Comparison of ENCODE assay signal across 1 cellular context in the genomic region with DNA sequence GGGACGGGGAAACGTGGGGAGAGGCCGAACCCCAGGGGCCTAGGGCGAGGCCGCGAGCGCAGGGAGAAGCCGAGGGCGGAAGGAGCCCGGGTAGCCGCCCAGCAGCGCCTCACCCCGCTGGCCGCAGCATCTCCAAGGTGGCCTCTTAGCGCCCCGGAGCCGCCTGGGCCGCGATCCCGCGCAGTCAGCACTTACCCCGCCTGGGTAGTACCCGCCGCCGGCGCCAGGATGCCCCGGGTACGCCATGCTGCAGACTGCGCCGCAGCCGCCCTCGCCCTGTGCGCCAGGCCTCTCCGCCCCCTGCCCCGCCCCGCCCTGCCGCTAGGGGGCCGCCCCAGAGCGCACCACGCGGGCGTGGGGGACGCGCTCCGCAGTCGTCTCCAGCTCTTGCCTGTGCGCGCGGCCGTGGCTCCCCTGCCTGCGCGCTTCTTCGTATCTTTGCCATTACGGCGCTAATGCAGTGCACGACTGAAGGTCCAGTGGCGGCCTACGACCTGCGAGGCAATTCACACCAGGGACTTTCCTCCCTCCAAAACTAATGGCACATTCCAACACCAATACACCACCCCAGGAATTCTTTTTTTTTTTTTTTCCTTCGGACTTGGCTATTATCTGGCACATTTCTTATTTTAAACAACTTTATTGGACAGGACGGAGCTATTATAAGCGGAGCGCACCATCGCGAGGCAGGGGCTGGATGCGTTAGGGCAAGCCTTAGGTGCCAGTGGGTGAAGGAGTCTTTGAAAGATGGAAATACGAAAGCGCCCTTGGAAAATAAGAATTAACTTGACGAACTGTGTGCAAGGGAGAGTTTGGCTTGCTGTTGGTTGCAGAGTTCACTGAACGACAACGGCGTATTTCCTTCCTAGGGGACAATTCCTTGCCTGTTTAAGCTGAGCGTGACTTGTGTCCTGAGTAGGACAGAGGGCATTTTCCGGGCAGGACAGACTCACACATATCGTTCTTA.
TF ChIP-seq lines count a peak whose summit lies in the region.

A gene with protein sequence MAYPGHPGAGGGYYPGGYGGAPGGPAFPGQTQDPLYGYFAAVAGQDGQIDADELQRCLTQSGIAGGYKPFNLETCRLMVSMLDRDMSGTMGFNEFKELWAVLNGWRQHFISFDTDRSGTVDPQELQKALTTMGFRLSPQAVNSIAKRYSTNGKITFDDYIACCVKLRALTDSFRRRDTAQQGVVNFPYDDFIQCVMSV (minus strand): TSS at position 258 of the 967 bp plus-strand sequence. CDS start 12 bp downstream, at position 246.

TF ChIP-seq in GM12878, 131 proteins besides CTCF, POLR2A, EP300 and RAD21 (continued from another document and continues in another):
- TF ChIP-seq, protein P1, sequence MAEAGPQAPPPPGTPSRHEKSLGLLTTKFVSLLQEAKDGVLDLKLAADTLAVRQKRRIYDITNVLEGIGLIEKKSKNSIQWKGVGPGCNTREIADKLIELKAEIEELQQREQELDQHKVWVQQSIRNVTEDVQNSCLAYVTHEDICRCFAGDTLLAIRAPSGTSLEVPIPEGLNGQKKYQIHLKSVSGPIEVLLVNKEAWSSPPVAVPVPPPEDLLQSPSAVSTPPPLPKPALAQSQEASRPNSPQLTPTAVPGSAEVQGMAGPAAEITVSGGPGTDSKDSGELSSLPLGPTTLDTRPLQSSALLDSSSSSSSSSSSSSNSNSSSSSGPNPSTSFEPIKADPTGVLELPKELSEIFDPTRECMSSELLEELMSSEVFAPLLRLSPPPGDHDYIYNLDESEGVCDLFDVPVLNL (IDR thresholded peaks at IDR 0.05; ENCODE audit: low read depth, low read length), result 0 out of 2 replicates have a peak, but pooled peaks have one; percentile 9
- TF ChIP-seq, protein P2, sequence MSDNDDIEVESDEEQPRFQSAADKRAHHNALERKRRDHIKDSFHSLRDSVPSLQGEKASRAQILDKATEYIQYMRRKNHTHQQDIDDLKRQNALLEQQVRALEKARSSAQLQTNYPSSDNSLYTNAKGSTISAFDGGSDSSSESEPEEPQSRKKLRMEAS (IDR thresholded peaks at IDR 0.05; ENCODE audit: low read depth, low read length), result 0 out of 2 replicates have a peak, but pooled peaks have one; percentile 54
- TF ChIP-seq RB1 (IDR thresholded peaks at IDR 0.05; ENCODE audit: borderline replicate concordance) (0 out of 2 replicates have a peak, but pooled peaks have one; percentile 88), EGR1 (IDR thresholded peaks at IDR 0.05; ENCODE audit: borderline replicate concordance in 1 of 2, low read depth in 2 of 2, low read length in 2 of 2) (peak in 1 of 2 experiments; percentile 71; a peak in 2 of 3 replicates), YBX1 (IDR thresholded peaks at IDR 0.05) (no peak), MTA3 (IDR thresholded peaks at IDR 0.05; ENCODE audit: borderline replicate concordance, low read length) (no peak), CREM (IDR thresholded peaks at IDR 0.05; ENCODE audit: low read depth) (0 out of 2 replicates have a peak, but pooled peaks have one; percentile 22), MEF2B (IDR thresholded peaks at IDR 0.05; ENCODE audit: partially characterized antibody, poor library complexity, severe bottlenecking) (no peak), ZNF384 (IDR thresholded peaks at IDR 0.05; ENCODE audit: borderline replicate concordance, low read depth, low read length) (peak; percentile 90), ZNF217 (IDR thresholded peaks at IDR 0.05) (peak; percentile 66; the same call in 1 of the 2 replicates), SIN3A (IDR thresholded peaks at IDR 0.05; ENCODE audit: low read depth, low read length) (0 out of 2 replicates have a peak, but pooled peaks have one; percentile 41), SMARCA5 (IDR thresholded peaks at IDR 0.05) (peak; percentile 85), KDM1A (IDR thresholded peaks at IDR 0.05; ENCODE audit: borderline replicate concordance) (no peak), JUNB (IDR thresholded peaks at IDR 0.05) (no peak), POLR2AphosphoS5 (IDR thresholded peaks at IDR 0.05; ENCODE audit: low read length) (peak; percentile 89), ZNF274 (IDR thresholded peaks at IDR 0.05; ENCODE audit: insufficient read depth, insufficient read length) (no peak), SPI1 (IDR thresholded peaks at IDR 0.05; ENCODE audit: borderline replicate concordance, insufficient read depth, low read depth, low read length) (no peak), TARDBP (IDR thresholded peaks at IDR 0.05; ENCODE audit: borderline replicate concordance) (no peak), FOXK2 (IDR thresholded peaks at IDR 0.05) (peak; percentile 97), MYB (IDR thresholded peaks at IDR 0.05; ENCODE audit: borderline replicate concordance, low read depth, low read length) (no peak), HDGF (IDR thresholded peaks at IDR 0.05) (no peak), CHD4 (IDR thresholded peaks at IDR 0.05) (no peak), CHD2 (IDR thresholded peaks at IDR 0.05; ENCODE audit: borderline replicate concordance, low read depth, low read length) (0 out of 2 replicates have a peak, but pooled peaks have one; percentile 42), KLF5 (IDR thresholded peaks at IDR 0.05; ENCODE audit: partially characterized antibody) (peak; percentile 99), NR2F1 (conservative IDR thresholded peaks at IDR 0.05) (peak; percentile 78), RCOR1 (conservative IDR thresholded peaks at IDR 0.05; ENCODE audit: low read depth, low read length) (0 out of 2 replicates have a peak, but pooled peaks have one; percentile 39), CHD1 (IDR thresholded peaks at IDR 0.05; ENCODE audit: low read depth, low read length) (peak; percentile 98), HDAC2 (IDR thresholded peaks at IDR 0.05) (no peak), HCFC1 (IDR thresholded peaks at IDR 0.05; ENCODE audit: low read length) (peak; percentile 9), MTA2 (IDR thresholded peaks at IDR 0.05; ENCODE audit: low read depth) (no peak), STAT1 (conservative IDR thresholded peaks at IDR 0.05) (0 out of 2 replicates have a peak, but pooled peaks have one; percentile 50), WRNIP1 (IDR thresholded peaks at IDR 0.05; ENCODE audit: borderline replicate concordance, low read depth, low read length) (no peak), RBBP5 (conservative IDR thresholded peaks at IDR 0.05) (no peak)
- TF ChIP-seq, protein P3, sequence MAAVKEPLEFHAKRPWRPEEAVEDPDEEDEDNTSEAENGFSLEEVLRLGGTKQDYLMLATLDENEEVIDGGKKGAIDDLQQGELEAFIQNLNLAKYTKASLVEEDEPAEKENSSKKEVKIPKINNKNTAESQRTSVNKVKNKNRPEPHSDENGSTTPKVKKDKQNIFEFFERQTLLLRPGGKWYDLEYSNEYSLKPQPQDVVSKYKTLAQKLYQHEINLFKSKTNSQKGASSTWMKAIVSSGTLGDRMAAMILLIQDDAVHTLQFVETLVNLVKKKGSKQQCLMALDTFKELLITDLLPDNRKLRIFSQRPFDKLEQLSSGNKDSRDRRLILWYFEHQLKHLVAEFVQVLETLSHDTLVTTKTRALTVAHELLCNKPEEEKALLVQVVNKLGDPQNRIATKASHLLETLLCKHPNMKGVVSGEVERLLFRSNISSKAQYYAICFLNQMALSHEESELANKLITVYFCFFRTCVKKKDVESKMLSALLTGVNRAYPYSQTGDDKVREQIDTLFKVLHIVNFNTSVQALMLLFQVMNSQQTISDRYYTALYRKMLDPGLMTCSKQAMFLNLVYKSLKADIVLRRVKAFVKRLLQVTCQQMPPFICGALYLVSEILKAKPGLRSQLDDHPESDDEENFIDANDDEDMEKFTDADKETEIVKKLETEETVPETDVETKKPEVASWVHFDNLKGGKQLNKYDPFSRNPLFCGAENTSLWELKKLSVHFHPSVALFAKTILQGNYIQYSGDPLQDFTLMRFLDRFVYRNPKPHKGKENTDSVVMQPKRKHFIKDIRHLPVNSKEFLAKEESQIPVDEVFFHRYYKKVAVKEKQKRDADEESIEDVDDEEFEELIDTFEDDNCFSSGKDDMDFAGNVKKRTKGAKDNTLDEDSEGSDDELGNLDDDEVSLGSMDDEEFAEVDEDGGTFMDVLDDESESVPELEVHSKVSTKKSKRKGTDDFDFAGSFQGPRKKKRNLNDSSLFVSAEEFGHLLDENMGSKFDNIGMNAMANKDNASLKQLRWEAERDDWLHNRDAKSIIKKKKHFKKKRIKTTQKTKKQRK (IDR thresholded peaks at IDR 0.05; ENCODE audit: low read depth, low read length), result no peak
- TF ChIP-seq, protein P4, sequence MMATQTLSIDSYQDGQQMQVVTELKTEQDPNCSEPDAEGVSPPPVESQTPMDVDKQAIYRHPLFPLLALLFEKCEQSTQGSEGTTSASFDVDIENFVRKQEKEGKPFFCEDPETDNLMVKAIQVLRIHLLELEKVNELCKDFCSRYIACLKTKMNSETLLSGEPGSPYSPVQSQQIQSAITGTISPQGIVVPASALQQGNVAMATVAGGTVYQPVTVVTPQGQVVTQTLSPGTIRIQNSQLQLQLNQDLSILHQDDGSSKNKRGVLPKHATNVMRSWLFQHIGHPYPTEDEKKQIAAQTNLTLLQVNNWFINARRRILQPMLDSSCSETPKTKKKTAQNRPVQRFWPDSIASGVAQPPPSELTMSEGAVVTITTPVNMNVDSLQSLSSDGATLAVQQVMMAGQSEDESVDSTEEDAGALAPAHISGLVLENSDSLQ (IDR thresholded peaks at IDR 0.05), result no peak
- TF ChIP-seq, protein P5, sequence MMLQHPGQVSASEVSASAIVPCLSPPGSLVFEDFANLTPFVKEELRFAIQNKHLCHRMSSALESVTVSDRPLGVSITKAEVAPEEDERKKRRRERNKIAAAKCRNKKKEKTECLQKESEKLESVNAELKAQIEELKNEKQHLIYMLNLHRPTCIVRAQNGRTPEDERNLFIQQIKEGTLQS (IDR thresholded peaks at IDR 0.05; ENCODE audit: borderline replicate concordance, extremely low read depth, low read depth, low read length), result no peak
- TF ChIP-seq, protein P6, sequence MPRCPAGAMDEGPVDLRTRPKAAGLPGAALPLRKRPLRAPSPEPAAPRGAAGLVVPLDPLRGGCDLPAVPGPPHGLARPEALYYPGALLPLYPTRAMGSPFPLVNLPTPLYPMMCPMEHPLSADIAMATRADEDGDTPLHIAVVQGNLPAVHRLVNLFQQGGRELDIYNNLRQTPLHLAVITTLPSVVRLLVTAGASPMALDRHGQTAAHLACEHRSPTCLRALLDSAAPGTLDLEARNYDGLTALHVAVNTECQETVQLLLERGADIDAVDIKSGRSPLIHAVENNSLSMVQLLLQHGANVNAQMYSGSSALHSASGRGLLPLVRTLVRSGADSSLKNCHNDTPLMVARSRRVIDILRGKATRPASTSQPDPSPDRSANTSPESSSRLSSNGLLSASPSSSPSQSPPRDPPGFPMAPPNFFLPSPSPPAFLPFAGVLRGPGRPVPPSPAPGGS (IDR thresholded peaks at IDR 0.05; ENCODE audit: borderline replicate concordance, insufficient read depth, low read depth, low read length, poor library complexity, severe bottlenecking), result no peak
- TF ChIP-seq, protein P7, sequence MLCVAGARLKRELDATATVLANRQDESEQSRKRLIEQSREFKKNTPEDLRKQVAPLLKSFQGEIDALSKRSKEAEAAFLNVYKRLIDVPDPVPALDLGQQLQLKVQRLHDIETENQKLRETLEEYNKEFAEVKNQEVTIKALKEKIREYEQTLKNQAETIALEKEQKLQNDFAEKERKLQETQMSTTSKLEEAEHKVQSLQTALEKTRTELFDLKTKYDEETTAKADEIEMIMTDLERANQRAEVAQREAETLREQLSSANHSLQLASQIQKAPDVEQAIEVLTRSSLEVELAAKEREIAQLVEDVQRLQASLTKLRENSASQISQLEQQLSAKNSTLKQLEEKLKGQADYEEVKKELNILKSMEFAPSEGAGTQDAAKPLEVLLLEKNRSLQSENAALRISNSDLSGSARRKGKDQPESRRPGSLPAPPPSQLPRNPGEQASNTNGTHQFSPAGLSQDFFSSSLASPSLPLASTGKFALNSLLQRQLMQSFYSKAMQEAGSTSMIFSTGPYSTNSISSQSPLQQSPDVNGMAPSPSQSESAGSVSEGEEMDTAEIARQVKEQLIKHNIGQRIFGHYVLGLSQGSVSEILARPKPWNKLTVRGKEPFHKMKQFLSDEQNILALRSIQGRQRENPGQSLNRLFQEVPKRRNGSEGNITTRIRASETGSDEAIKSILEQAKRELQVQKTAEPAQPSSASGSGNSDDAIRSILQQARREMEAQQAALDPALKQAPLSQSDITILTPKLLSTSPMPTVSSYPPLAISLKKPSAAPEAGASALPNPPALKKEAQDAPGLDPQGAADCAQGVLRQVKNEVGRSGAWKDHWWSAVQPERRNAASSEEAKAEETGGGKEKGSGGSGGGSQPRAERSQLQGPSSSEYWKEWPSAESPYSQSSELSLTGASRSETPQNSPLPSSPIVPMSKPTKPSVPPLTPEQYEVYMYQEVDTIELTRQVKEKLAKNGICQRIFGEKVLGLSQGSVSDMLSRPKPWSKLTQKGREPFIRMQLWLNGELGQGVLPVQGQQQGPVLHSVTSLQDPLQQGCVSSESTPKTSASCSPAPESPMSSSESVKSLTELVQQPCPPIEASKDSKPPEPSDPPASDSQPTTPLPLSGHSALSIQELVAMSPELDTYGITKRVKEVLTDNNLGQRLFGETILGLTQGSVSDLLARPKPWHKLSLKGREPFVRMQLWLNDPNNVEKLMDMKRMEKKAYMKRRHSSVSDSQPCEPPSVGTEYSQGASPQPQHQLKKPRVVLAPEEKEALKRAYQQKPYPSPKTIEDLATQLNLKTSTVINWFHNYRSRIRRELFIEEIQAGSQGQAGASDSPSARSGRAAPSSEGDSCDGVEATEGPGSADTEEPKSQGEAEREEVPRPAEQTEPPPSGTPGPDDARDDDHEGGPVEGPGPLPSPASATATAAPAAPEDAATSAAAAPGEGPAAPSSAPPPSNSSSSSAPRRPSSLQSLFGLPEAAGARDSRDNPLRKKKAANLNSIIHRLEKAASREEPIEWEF (IDR thresholded peaks at IDR 0.05; ENCODE audit: insufficient replicate concordance, low read depth, low read length), result no peak
- TF ChIP-seq, protein P8, sequence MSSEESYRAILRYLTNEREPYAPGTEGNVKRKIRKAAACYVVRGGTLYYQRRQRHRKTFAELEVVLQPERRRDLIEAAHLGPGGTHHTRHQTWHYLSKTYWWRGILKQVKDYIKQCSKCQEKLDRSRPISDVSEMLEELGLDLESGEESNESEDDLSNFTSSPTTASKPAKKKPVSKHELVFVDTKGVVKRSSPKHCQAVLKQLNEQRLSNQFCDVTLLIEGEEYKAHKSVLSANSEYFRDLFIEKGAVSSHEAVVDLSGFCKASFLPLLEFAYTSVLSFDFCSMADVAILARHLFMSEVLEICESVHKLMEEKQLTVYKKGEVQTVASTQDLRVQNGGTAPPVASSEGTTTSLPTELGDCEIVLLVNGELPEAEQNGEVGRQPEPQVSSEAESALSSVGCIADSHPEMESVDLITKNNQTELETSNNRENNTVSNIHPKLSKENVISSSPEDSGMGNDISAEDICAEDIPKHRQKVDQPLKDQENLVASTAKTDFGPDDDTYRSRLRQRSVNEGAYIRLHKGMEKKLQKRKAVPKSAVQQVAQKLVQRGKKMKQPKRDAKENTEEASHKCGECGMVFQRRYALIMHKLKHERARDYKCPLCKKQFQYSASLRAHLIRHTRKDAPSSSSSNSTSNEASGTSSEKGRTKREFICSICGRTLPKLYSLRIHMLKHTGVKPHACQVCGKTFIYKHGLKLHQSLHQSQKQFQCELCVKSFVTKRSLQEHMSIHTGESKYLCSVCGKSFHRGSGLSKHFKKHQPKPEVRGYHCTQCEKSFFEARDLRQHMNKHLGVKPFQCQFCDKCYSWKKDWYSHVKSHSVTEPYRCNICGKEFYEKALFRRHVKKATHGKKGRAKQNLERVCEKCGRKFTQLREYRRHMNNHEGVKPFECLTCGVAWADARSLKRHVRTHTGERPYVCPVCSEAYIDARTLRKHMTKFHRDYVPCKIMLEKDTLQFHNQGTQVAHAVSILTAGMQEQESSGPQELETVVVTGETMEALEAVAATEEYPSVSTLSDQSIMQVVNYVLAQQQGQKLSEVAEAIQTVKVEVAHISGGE (CRISPR knock-in tag; IDR thresholded peaks at IDR 0.05), result no peak
